Comparison of ENCODE assay signal across 3 cellular contexts in genomic region chr7:106858618-106859532, GRCh38.
TF ChIP-seq lines count a peak whose summit lies in the region.

No MANE protein-coding gene starts in this region.

TF ChIP-seq in A549, 52 proteins besides CTCF, POLR2A, EP300 and RAD21:
- TF ChIP-seq, protein P1, sequence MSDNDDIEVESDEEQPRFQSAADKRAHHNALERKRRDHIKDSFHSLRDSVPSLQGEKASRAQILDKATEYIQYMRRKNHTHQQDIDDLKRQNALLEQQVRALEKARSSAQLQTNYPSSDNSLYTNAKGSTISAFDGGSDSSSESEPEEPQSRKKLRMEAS (IDR thresholded peaks at IDR 0.05), result no peak
- no peak for TF ChIP-seq EHMT2 (IDR thresholded peaks at IDR 0.05; ENCODE audit: low read depth)
- no peak for TF ChIP-seq KDM5A (IDR thresholded peaks at IDR 0.05)

TF ChIP-seq in GM23338, 12 proteins besides CTCF, POLR2A, EP300 and RAD21:
- no peak for TF ChIP-seq EZH2 (IDR thresholded peaks at IDR 0.05; ENCODE audit: low read depth, unreplicated experiment)
- TF ChIP-seq NANOG (IDR thresholded peaks at IDR 0.05; ENCODE audit: borderline replicate concordance), result no peak
- TF ChIP-seq CREB1 (CRISPR knock-in tag; IDR thresholded peaks at IDR 0.05; ENCODE audit: low read depth), result no peak
- no peak for TF ChIP-seq JUNB (IDR thresholded peaks at IDR 0.05; ENCODE audit: unreplicated experiment)
- TF ChIP-seq, protein P2, sequence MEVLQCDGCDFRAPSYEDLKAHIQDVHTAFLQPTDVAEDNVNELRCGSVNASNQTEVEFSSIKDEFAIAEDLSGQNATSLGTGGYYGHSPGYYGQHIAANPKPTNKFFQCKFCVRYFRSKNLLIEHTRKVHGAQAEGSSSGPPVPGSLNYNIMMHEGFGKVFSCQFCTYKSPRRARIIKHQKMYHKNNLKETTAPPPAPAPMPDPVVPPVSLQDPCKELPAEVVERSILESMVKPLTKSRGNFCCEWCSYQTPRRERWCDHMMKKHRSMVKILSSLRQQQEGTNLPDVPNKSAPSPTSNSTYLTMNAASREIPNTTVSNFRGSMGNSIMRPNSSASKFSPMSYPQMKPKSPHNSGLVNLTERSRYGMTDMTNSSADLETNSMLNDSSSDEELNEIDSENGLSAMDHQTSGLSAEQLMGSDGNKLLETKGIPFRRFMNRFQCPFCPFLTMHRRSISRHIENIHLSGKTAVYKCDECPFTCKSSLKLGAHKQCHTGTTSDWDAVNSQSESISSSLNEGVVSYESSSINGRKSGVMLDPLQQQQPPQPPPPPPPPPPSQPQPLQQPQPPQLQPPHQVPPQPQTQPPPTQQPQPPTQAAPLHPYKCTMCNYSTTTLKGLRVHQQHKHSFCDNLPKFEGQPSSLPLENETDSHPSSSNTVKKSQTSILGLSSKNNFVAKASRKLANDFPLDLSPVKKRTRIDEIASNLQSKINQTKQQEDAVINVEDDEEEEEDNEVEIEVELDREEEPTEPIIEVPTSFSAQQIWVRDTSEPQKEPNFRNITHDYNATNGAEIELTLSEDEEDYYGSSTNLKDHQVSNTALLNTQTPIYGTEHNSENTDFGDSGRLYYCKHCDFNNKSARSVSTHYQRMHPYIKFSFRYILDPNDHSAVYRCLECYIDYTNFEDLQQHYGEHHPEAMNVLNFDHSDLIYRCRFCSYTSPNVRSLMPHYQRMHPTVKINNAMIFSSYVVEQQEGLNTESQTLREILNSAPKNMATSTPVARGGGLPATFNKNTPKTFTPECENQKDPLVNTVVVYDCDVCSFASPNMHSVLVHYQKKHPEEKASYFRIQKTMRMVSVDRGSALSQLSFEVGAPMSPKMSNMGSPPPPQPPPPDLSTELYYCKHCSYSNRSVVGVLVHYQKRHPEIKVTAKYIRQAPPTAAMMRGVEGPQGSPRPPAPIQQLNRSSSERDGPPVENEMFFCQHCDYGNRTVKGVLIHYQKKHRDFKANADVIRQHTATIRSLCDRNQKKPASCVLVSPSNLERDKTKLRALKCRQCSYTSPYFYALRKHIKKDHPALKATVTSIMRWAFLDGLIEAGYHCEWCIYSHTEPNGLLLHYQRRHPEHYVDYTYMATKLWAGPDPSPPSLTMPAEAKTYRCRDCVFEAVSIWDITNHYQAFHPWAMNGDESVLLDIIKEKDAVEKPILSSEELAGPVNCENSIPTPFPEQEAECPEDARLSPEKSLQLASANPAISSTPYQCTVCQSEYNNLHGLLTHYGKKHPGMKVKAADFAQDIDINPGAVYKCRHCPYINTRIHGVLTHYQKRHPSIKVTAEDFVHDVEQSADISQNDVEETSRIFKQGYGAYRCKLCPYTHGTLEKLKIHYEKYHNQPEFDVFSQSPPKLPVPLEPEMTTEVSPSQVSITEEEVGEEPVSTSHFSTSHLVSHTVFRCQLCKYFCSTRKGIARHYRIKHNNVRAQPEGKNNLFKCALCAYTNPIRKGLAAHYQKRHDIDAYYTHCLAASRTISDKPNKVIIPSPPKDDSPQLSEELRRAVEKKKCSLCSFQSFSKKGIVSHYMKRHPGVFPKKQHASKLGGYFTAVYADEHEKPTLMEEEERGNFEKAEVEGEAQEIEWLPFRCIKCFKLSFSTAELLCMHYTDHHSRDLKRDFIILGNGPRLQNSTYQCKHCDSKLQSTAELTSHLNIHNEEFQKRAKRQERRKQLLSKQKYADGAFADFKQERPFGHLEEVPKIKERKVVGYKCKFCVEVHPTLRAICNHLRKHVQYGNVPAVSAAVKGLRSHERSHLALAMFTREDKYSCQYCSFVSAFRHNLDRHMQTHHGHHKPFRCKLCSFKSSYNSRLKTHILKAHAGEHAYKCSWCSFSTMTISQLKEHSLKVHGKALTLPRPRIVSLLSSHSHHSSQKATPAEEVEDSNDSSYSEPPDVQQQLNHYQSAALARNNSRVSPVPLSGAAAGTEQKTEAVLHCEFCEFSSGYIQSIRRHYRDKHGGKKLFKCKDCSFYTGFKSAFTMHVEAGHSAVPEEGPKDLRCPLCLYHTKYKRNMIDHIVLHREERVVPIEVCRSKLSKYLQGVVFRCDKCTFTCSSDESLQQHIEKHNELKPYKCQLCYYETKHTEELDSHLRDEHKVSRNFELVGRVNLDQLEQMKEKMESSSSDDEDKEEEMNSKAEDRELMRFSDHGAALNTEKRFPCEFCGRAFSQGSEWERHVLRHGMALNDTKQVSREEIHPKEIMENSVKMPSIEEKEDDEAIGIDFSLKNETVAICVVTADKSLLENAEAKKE (CRISPR knock-in tag; IDR thresholded peaks at IDR 0.05), result no peak
- no peak for TF ChIP-seq EZH2phosphoT487 (IDR thresholded peaks at IDR 0.05; ENCODE audit: unreplicated experiment)
- no peak for TF ChIP-seq REST (IDR thresholded peaks at IDR 0.05; ENCODE audit: unreplicated experiment)
TF ChIP-seq in GM23338: peak in this region for 0.

TF ChIP-seq in SK-N-SH, 30 proteins besides CTCF, POLR2A, EP300 and RAD21 (continued from another document):
- TF ChIP-seq RXRA (IDR thresholded peaks at IDR 0.05; ENCODE audit: borderline replicate concordance, low read depth) (peak; percentile 66; the same call in 1 of the 2 replicates), NFIC (IDR thresholded peaks at IDR 0.05; ENCODE audit: borderline replicate concordance) (peak; percentile 55)
